ENCODE assay signal across 13 cellular contexts in the genomic region with DNA sequence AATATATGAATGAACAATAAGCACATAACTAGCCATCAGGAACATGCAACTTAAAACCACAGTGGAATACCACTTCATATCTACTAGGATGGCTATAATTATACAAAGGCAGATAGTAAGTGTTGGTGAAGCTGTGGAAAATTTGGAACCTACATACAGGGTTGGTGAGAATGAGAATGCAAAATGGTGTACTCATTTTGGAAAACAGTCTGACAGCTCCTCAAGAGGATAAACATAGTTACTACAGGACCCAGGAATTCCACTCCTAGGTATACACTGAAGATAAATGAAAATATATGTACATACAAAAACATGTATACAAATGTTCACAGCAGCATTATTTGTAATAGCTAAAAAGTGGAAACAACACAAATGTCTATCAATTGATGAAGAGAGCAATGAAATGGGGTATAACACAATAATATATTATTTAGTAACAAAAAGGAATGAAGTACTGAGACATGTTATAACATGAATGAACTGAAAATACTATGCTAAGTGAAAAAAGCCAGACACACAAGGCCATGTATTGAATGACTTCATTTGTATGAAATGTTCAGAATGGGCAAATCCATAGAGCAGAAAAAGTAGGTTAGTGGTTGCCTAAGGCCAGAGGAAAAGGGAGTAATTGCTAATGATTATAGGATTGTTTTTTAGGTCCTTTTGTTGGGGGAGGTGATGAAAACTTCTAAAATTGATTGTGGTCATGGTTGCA. TPM values are rescaled to one million over a fixed set of nuclear protein-coding genes. Genes with fewer than 3 reads are reported as not detected.
A peak's percentile ranks its signal among the peaks of the same experiment; 100 is the strongest.
DNase-seq lines count a peak whose midpoint lies in the region; ATAC-seq and TF ChIP-seq lines count a peak whose summit lies in the region.
"Had no signal": no experiment of that assay in that cellular context is flagged by ENCODE, and none has a peak within 500 bp of the region (broad histone marks: within the 10 kb centered on the region; RNA-seq: fewer than 3 reads in every experiment).

No MANE protein-coding gene starts in this region.

- H3K9me3 ChIP-seq in left ventricle myocardium inferior (replicated peaks) (no peaks in the 10 kb centered on the region), right atrium auricular region (no peaks in the 10 kb centered on the region), PC-9 (ENCODE audit: insufficient read depth, low read depth) (no peaks in the 10 kb centered on the region), upper lobe of right lung (no peaks in the 10 kb centered on the region), tibial artery (no peaks in the 10 kb centered on the region)
- H3K9me3 ChIP-seq: ascending aorta, heart right ventricle, transverse colon had no signal

- no peak for DNase-seq in left ventricle myocardium inferior
- DNase-seq in right atrium auricular region (ENCODE audit: low spot score) = no peak
- no peak for DNase-seq in PC-9
- DNase-seq in fibroblast of mammary gland (ENCODE audit: low read depth) = no peak
- DNase-seq in upper lobe of right lung = no peak
- DNase-seq in amygdala (lab: John Stamatoyannopoulos, UW) = no peak
- DNase-seq in tibial artery = no peak
- no peak for DNase-seq in activated CD8-positive, alpha-beta memory T cell treated with anti-CD3 and anti-CD28 coated beads for 24 hours
- DNase-seq: activated CD4-positive, alpha-beta T cell treated with anti-CD3 and anti-CD28 coated beads, Interleukin-2, amount 50 U/mL, for 48 hours; CD8-positive, alpha-beta T cell; heart right ventricle; transverse colon had no signal

- H3K4me1 ChIP-seq in left ventricle myocardium inferior (peaks cover 5% of the 10 kb centered on the region), right atrium auricular region (no peaks in the 10 kb centered on the region), PC-9 (replicated peaks; ENCODE audit: insufficient read depth) (no peaks in the 10 kb centered on the region), upper lobe of right lung (no peaks in the 10 kb centered on the region), tibial artery (no peaks in the 10 kb centered on the region)
- H3K4me1 ChIP-seq: ascending aorta, heart right ventricle, transverse colon had no signal

- H3K36me3 ChIP-seq in left ventricle myocardium inferior (peaks cover 17% of the 10 kb centered on the region), right atrium auricular region (no peaks in the 10 kb centered on the region), PC-9 (ENCODE audit: low read depth) (peaks cover 26% of the 10 kb centered on the region), upper lobe of right lung (peaks cover 63% of the 10 kb centered on the region), tibial artery (peaks cover 13 to 27% (median 16%) of the 10 kb centered on the region in 3 donors)

- peaks cover 3% of the 10 kb centered on the region; the same call in 1 of the 2 replicates for H3F3A ChIP-seq in PC-9 (ENCODE audit: insufficient read depth, low read depth)

- TF ChIP-seq CTCF in left ventricle myocardium inferior (IDR thresholded peaks at IDR 0.05; ENCODE audit: borderline replicate concordance) (peak; percentile 48), right atrium auricular region (IDR thresholded peaks at IDR 0.05) (peak in 1 of 2 donors; percentile 29), PC-9 (conservative IDR thresholded peaks at IDR 0.05) (peak; percentile 49), fibroblast of mammary gland (conservative IDR thresholded peaks at IDR 0.05; ENCODE audit: control insufficient read depth, insufficient read depth, low read depth, low read length) (peak; percentile 30), upper lobe of right lung (IDR thresholded peaks at IDR 0.05) (peak; percentile 18), tibial artery (IDR thresholded peaks at IDR 0.05) (no peak)

- H3K27me3 ChIP-seq in left ventricle myocardium inferior (ENCODE audit: low read depth) (no peaks in the 10 kb centered on the region), right atrium auricular region (no peaks in the 10 kb centered on the region), PC-9 (ENCODE audit: insufficient read depth, low read depth) (no peaks in the 10 kb centered on the region), upper lobe of right lung (no peaks in the 10 kb centered on the region), tibial artery (no peaks in the 10 kb centered on the region)
- H3K27me3 ChIP-seq: ascending aorta, heart right ventricle, transverse colon had no signal

- CTCF ChIA-PET in PC-9 (lab: Charles Lee) = interaction anchor here (0.5 to 0.8 kb wide), 5 partner anchors 27 to 449 kb away, joined by 3 to 32 read pairs (median 4); no protein-coding TSS in a partner anchor

- no peaks in the 10 kb centered on the region for H3K9me2 ChIP-seq in PC-9 (ENCODE audit: insufficient read depth)

- intact Hi-C loops in left ventricle myocardium inferior (cut with micrococcal nuclease) (no loop called here), PC-9 (cut with micrococcal nuclease; ENCODE audit: unreplicated experiment) (loop anchor here (5.0 to 10.0 kb wide), 2 partner anchors 451 to 794 kb away; no protein-coding TSS in a partner anchor), upper lobe of right lung (cut with DNase I) (no loop called here), tibial artery (cut with DNase I; ENCODE audit: low total_unique reads) (no loop called here)

- no peak overlapping the region for H2AFZ ChIP-seq in PC-9

- no peak overlapping the region for H3K27ac ChIP-seq in left ventricle myocardium inferior (replicated peaks)
- H3K27ac ChIP-seq in right atrium auricular region = no peak overlapping the region
- H3K27ac ChIP-seq in PC-9 = no peak overlapping the region
- no peak overlapping the region for H3K27ac ChIP-seq in upper lobe of right lung
- no peak overlapping the region for H3K27ac ChIP-seq in tibial artery
- H3K27ac ChIP-seq: ascending aorta, heart right ventricle, transverse colon had no signal

- no peaks in the 10 kb centered on the region for H3K79me2 ChIP-seq in PC-9 (ENCODE audit: low read depth)

- no peak for ATAC-seq in upper lobe of right lung
- ATAC-seq: CD8-positive, alpha-beta T cell had no signal

- POLR2A ChIA-PET in PC-9 (lab: Charles Lee; ENCODE audit: unreplicated experiment) = interaction anchor here (0.7 kb wide), 1 partner anchor 181 kb away, joined by 4 read pairs; no protein-coding TSS in a partner anchor

- no peak overlapping the region for H3K4me3 ChIP-seq in left ventricle myocardium inferior
- H3K4me3 ChIP-seq in right atrium auricular region = no peak overlapping the region
- H3K4me3 ChIP-seq in PC-9 = no peak overlapping the region
- H3K4me3 ChIP-seq in fibroblast of mammary gland (ENCODE audit: control insufficient read depth, low read depth, low read length) = no peak overlapping the region
- H3K4me3 ChIP-seq in upper lobe of right lung = no peak overlapping the region
- H3K4me3 ChIP-seq in tibial artery = no peak overlapping the region
- H3K4me3 ChIP-seq: ascending aorta, heart right ventricle, transverse colon had no signal

- H4K20me1 ChIP-seq in PC-9 (ENCODE audit: insufficient read depth) = no peaks in the 10 kb centered on the region

- no peak overlapping the region for H3K4me2 ChIP-seq in PC-9

- BruUV-seq in PC-9 (replicated peaks; lab: Mats Ljungman, UMichigan) = no TSS peak

RNA-seq across cellular contexts. Expression of a gene that starts 31.2 kb away (rescaled TPM):
- total RNA-seq in left ventricle myocardium inferior (63.6 TPM), right atrium auricular region (10 to 100 TPM; 36.7 to 40.4 TPM), PC-9 (2021) (113 and 138 TPM in 2 replicates), upper lobe of right lung (54.2 TPM)

Comparison
In these comparisons a context has a peak if more than half of its experiments do, and no peak if none do; other contexts are left out.
1. CTCF ChIP-seq: peak in left ventricle myocardium inferior (single experiment), PC-9 (single experiment), fibroblast of mammary gland (single experiment) and upper lobe of right lung (single experiment); none in tibial artery (0 of 2).